ENCODE assay signal across 10 cellular contexts in genomic region chr2:208320686-208321085, GRCh38. TPM values are rescaled to one million over a fixed set of nuclear protein-coding genes. Genes with fewer than 3 reads are reported as not detected.
DNase-seq lines count a peak whose midpoint lies in the region; ATAC-seq, FAIRE-seq and TF ChIP-seq lines count a peak whose summit lies in the region.
"Had no signal": no experiment of that assay in that cellular context is flagged by ENCODE, and none has a peak within 500 bp of the region (broad histone marks: within the 10 kb centered on the region; RNA-seq: fewer than 3 reads in every experiment).

No MANE protein-coding gene starts in this region.

- no peak overlapping the region for H3K9ac ChIP-seq in SK-N-SH

- peak overlapping the region; percentile 87 for H3K27ac Mint-ChIP-seq in stimulated activated memory B cell treated with anti-CD40 and anti-IgM and Interleukin-4, amounts not matched to agents 10 μg/mL and 1 μg/mL and 100 μg/mL, for 72 hours
- H3K27ac Mint-ChIP-seq: activated CD8-positive, alpha-beta T cell treated with anti-CD3 and anti-CD28 coated beads, Interleukin-2, amount 10 ng/mL, durations not matched to agents 7 days and 5 days had no signal

- no peak overlapping the region for H3K4me2 ChIP-seq in SK-N-SH

- no peaks in the 10 kb centered on the region for H3K9me2 ChIP-seq in SK-N-SH

- H3K4me1 ChIP-seq in SK-N-SH (ENCODE audit: control insufficient read depth in 1 of 2, insufficient read depth in 2 of 2, low read depth in 1 of 2, low read length in 1 of 2) (no peaks in the 10 kb centered on the region), HAP-1 (no peaks in the 10 kb centered on the region)

- no peaks in the 10 kb centered on the region for H3F3A ChIP-seq in SK-N-SH (replicated peaks; ENCODE audit: insufficient read depth)

- POLR2A ChIA-PET in SK-N-SH (lab: Yijun Ruan, JAX), result no interaction called here

- H4K20me1 ChIP-seq in SK-N-SH (ENCODE audit: insufficient read depth), result no peaks in the 10 kb centered on the region

- H3K79me2 ChIP-seq in SK-N-SH (ENCODE audit: insufficient read depth), result no peaks in the 10 kb centered on the region

- in situ Hi-C loops in HAP-1 (cut with MboI; ENCODE audit: low sequenced_read_pairs), result no loop called here

- no peaks in the 10 kb centered on the region for H3K27me3 Mint-ChIP-seq in stimulated activated memory B cell treated with anti-CD40 and anti-IgM and Interleukin-4, amounts not matched to agents 10 μg/mL and 1 μg/mL and 100 μg/mL, for 72 hours

- H3K36me3 ChIP-seq in SK-N-SH (replicated peaks in 1 of 2; ENCODE audit: control insufficient read depth in 1 of 2, insufficient read depth in 2 of 2, low read length in 1 of 2) (peaks cover 34 to 40% of the 10 kb centered on the region in 2 experiments), HAP-1 (replicated peaks) (peaks cover 25% of the 10 kb centered on the region)

- DNase-seq in GM19239 (ENCODE audit: insufficient read length, low spot score) (peak; percentile 24), dorsolateral prefrontal cortex (no peak), NCI-H1694 (lab: John Stamatoyannopoulos, UW) (no peak), foreskin melanocyte (no peak), SK-N-SH (no peak), HAP-1 (ENCODE audit: low spot score in 2 of 2) (no peak)
- DNase-seq: activated CD8-positive, alpha-beta T cell treated with anti-CD3 and anti-CD28 coated beads, Interleukin-2, amount 10 ng/mL, durations not matched to agents 7 days and 5 days had no signal

- H3K9me3 Mint-ChIP-seq in stimulated activated memory B cell treated with anti-CD40 and anti-IgM and Interleukin-4, amounts not matched to agents 10 μg/mL and 1 μg/mL and 100 μg/mL, for 72 hours, result no peaks in the 10 kb centered on the region

- TF ChIP-seq RAD21 in SK-N-SH (IDR thresholded peaks at IDR 0.05; ENCODE audit: low read length), result no peak

- H3K36me3 Mint-ChIP-seq in stimulated activated memory B cell treated with anti-CD40 and anti-IgM and Interleukin-4, amounts not matched to agents 10 μg/mL and 1 μg/mL and 100 μg/mL, for 72 hours, result peaks cover 44% of the 10 kb centered on the region

- intact Hi-C loops in dorsolateral prefrontal cortex (cut with DNase I), result no loop called here

- CTCF ChIA-PET in SK-N-SH (lab: Yijun Ruan, JAX), result interaction anchor here (0.9 to 1.2 kb wide), 3 partner anchors 11 to 219 kb away, joined by 3 to 6 read pairs (median 4); no protein-coding TSS in a partner anchor

- TF ChIP-seq EP300 in SK-N-SH (IDR thresholded peaks at IDR 0.05; ENCODE audit: borderline replicate concordance in 1 of 2, low read depth in 1 of 2, low read length in 1 of 2), result no peak

- H3K27me3 ChIP-seq in dorsolateral prefrontal cortex (no peaks in the 10 kb centered on the region), SK-N-SH (ENCODE audit: insufficient read depth) (no peaks in the 10 kb centered on the region), HAP-1 (ENCODE audit: low read depth) (no peaks in the 10 kb centered on the region)

- H3K9me3 ChIP-seq in SK-N-SH (no peaks in the 10 kb centered on the region), HAP-1 (no peaks in the 10 kb centered on the region)

- ATAC-seq in HG03060 (IDR thresholded peaks at IDR 0.05; ENCODE audit: low read depth, unreplicated experiment), result peak; percentile 75
- ATAC-seq in stimulated activated memory B cell treated with anti-CD40 and anti-IgM and Interleukin-4, amounts not matched to agents 10 μg/mL and 1 μg/mL and 100 μg/mL, for 72 hours, result peak; percentile 93
- ATAC-seq: activated CD8-positive, alpha-beta T cell treated with anti-CD3 and anti-CD28 coated beads, Interleukin-2, amount 10 ng/mL, durations not matched to agents 7 days and 5 days had no signal

- peak; percentile 91 for FAIRE-seq in GM19239 (lab: Jason Lieb, UNC)
- FAIRE-seq: H1 had no signal

- no peak overlapping the region for H2AFZ ChIP-seq in SK-N-SH (ENCODE audit: low read depth)

- WGBS in SK-N-SH (ENCODE audit: low lambda C conversion rate), result 91% methylated on average over 2 of the region's 2 CpGs

- H3K27ac ChIP-seq in dorsolateral prefrontal cortex, result peak overlapping the region in 49 of 59 donors; percentile 3 to 77 (median 41)
- no peak overlapping the region for H3K27ac ChIP-seq in SK-N-SH (ENCODE audit: low read depth in 2 of 2, low read length in 1 of 2)

- H3K4me1 Mint-ChIP-seq in stimulated activated memory B cell treated with anti-CD40 and anti-IgM and Interleukin-4, amounts not matched to agents 10 μg/mL and 1 μg/mL and 100 μg/mL, for 72 hours, result peaks cover 37% of the 10 kb centered on the region

- TF ChIP-seq CTCF in dorsolateral prefrontal cortex (IDR thresholded peaks at IDR 0.05 in 54 of 56, conservative IDR thresholded peaks at IDR 0.05 in 2 of 56; ENCODE audit: low read depth in 1 of 56, partially characterized antibody in 56 of 56) (no peak), SK-N-SH (IDR thresholded peaks at IDR 0.05) (no peak)

- H3K4me3 ChIP-seq in dorsolateral prefrontal cortex (no peak overlapping the region), SK-N-SH (ENCODE audit: low read depth in 2 of 2, low read length in 1 of 2) (no peak overlapping the region), HAP-1 (no peak overlapping the region)

- peak overlapping the region; percentile 26 for H3K4me3 Mint-ChIP-seq in stimulated activated memory B cell treated with anti-CD40 and anti-IgM and Interleukin-4, amounts not matched to agents 10 μg/mL and 1 μg/mL and 100 μg/mL, for 72 hours
- H3K4me3 Mint-ChIP-seq: activated CD8-positive, alpha-beta T cell treated with anti-CD3 and anti-CD28 coated beads, Interleukin-2, amount 10 ng/mL, durations not matched to agents 7 days and 5 days had no signal

TF ChIP-seq in SK-N-SH, 30 proteins besides CTCF, POLR2A, EP300 and RAD21:
- TF ChIP-seq CHD2 (IDR thresholded peaks at IDR 0.05; ENCODE audit: low read length, partially characterized antibody) (no peak), FOSL2 (IDR thresholded peaks at IDR 0.05; ENCODE audit: borderline replicate concordance, low read depth) (no peak), JUND (IDR thresholded peaks at IDR 0.05) (no peak), EZH2phosphoT487 (IDR thresholded peaks at IDR 0.05; ENCODE audit: borderline replicate concordance, low read depth) (no peak), MEF2A (IDR thresholded peaks at IDR 0.05; ENCODE audit: borderline replicate concordance, low read depth) (no peak), ZBTB33 (IDR thresholded peaks at IDR 0.05; ENCODE audit: borderline replicate concordance, low read depth) (no peak), GABPA (IDR thresholded peaks at IDR 0.05; ENCODE audit: low read depth) (no peak), PBX3 (IDR thresholded peaks at IDR 0.05) (no peak), YY1 (IDR thresholded peaks at IDR 0.05; ENCODE audit: low read depth) (no peak), RFX5 (IDR thresholded peaks at IDR 0.05; ENCODE audit: low read length) (no peak), POLR2AphosphoS5 (IDR thresholded peaks at IDR 0.05; ENCODE audit: low read depth, low read length) (no peak)

RNA-seq across cellular contexts. Expression of gene PIKFYVE, which starts 54.6 kb away (rescaled TPM):
- total RNA-seq in dorsolateral prefrontal cortex, result 10 to 100 TPM; 45.3 to 68.9 (median 55.6) TPM
- polyA plus RNA-seq in SK-N-SH (2012; rRNA removed), result 7.0 and 10.2 TPM in 2 replicates
- polyA plus RNA-seq in SK-N-SH (2012; cell fraction: cytosol; rRNA removed), result 9.6 and 10.2 TPM in 2 replicates
- polyA plus RNA-seq in SK-N-SH (2012; cell fraction: nucleus; rRNA removed), result 8.0 and 18.1 TPM in 2 replicates

Comparison
In these comparisons a context has a peak if more than half of its experiments do, and no peak if none do; other contexts are left out.
1. H3K27ac ChIP-seq: peak in dorsolateral prefrontal cortex (49 of 59); none in SK-N-SH (0 of 2).